Comparison of ENCODE assay signal across 20 cellular contexts in genomic region chr16:88922826-88923410, GRCh38. TPM values are rescaled to one million over a fixed set of nuclear protein-coding genes. Genes with fewer than 3 reads are reported as not detected.
DNase-seq lines count a peak whose midpoint lies in the region; ATAC-seq, FAIRE-seq and TF ChIP-seq lines count a peak whose summit lies in the region.
"Had no signal": no experiment of that assay in that cellular context is flagged by ENCODE, and none has a peak within 500 bp of the region (broad histone marks: within the 10 kb centered on the region; RNA-seq: fewer than 3 reads in every experiment).

No MANE protein-coding gene starts in this region.

- DNase-seq in A549 (ENCODE audit: low read depth in 1 of 2, low spot score in 1 of 2) (no peak), Peyer's patch (no peak), glutamatergic neuron (no peak), prostate gland (ENCODE audit: low spot score) (no peak), AG08396 (ENCODE audit: low spot score) (no peak), HCEC 1CT (no peak), AG20443 (ENCODE audit: low spot score) (no peak)
- DNase-seq: activated naive CD8-positive, alpha-beta T cell treated with anti-CD3 and anti-CD28 coated beads, Interleukin-2, amount 10 ng/mL, durations not matched to agents 7 days and 5 days; head of caudate nucleus; NCI-H1417 treated with DMSO at 0.1 percent for 48 hours; NCI-H524 treated with DMSO at 0.1 percent for 48 hours; stimulated activated CD4-positive, alpha-beta T cell treated with anti-CD3 and anti-CD28 coated beads, Interleukin-12 subunit alpha, Interleukin-12 subunit beta, amount 100 ng/mL, for 4 hours; stimulated activated CD4-positive, alpha-beta T cell treated with anti-CD3 and anti-CD28 coated beads, Interleukin-4, amount 100 ng/mL, for 4 hours; T-helper 9 cell had no signal

- intact Hi-C loops in prostate gland (cut with DNase I) = no loop called here

- POLR2A ChIA-PET in A549 (lab: Yijun Ruan, JAX) = no interaction called here

- H3K4me1 Mint-ChIP-seq in glutamatergic neuron (ENCODE audit: low read depth, unreplicated experiment) = peaks cover 32% of the 10 kb centered on the region

- H3K27ac ChIP-seq in A549 = no peak overlapping the region
- H3K27ac ChIP-seq in Peyer's patch = peak overlapping the region in 3 of 4 donors; percentile 54 to 70 (median 56)
- peak overlapping the region; percentile 39 to 74 for H3K27ac ChIP-seq in prostate gland

- peaks cover 5% of the 10 kb centered on the region for H3K27me3 Mint-ChIP-seq in glutamatergic neuron (ENCODE audit: unreplicated experiment)

- H3K27me3 ChIP-seq in Peyer's patch (no peaks in the 10 kb centered on the region), prostate gland (replicated peaks; ENCODE audit: insufficient read depth) (no peaks in the 10 kb centered on the region)
- H3K27me3 ChIP-seq: MG63 had no signal

- H3K4me2 ChIP-seq in A549 = no peak overlapping the region
- H3K4me2 ChIP-seq: GM23338 had no signal

- H3K36me3 ChIP-seq in Peyer's patch (no peaks in the 10 kb centered on the region), prostate gland (no peaks in the 10 kb centered on the region)
- H3K36me3 ChIP-seq: MG63 had no signal

- peak overlapping the region; percentile 80 for H3K27ac Mint-ChIP-seq in glutamatergic neuron (ENCODE audit: unreplicated experiment)
- H3K27ac Mint-ChIP-seq: activated naive CD8-positive, alpha-beta T cell treated with anti-CD3 and anti-CD28 coated beads, Interleukin-2, amount 10 ng/mL, durations not matched to agents 7 days and 5 days; GM23338 had no signal

- TF ChIP-seq RAD21 in A549 (conservative IDR thresholded peaks at IDR 0.05 in 1 of 2, IDR thresholded peaks at IDR 0.05 in 1 of 2) = no peak

- peaks cover 20% of the 10 kb centered on the region for H3K4me1 ChIP-seq in A549
- peaks cover 0 to 37% (median 20%) of the 10 kb centered on the region in 4 donors for H3K4me1 ChIP-seq in Peyer's patch
- peaks cover 14% of the 10 kb centered on the region for H3K4me1 ChIP-seq in prostate gland (replicated peaks)

- H3K36me3 Mint-ChIP-seq in glutamatergic neuron (ENCODE audit: unreplicated experiment) = no peaks in the 10 kb centered on the region
- H3K36me3 Mint-ChIP-seq: activated naive CD8-positive, alpha-beta T cell treated with anti-CD3 and anti-CD28 coated beads, Interleukin-2, amount 10 ng/mL, durations not matched to agents 7 days and 5 days had no signal

- no peak for TF ChIP-seq EP300 in A549 (IDR thresholded peaks at IDR 0.05)

- WGBS in A549 (ENCODE audit: missing lambda C conversion rate) = 82% methylated on average over 20 of the region's 22 CpGs
- 84% methylated on average over 22 of the region's 22 CpGs for WGBS in prostate gland

- no peak overlapping the region for H3K4me3 Mint-ChIP-seq in glutamatergic neuron (ENCODE audit: unreplicated experiment)
- H3K4me3 Mint-ChIP-seq: activated naive CD8-positive, alpha-beta T cell treated with anti-CD3 and anti-CD28 coated beads, Interleukin-2, amount 10 ng/mL, durations not matched to agents 7 days and 5 days; GM23338 had no signal

- H3K4me3 ChIP-seq in A549 = no peak overlapping the region
- H3K4me3 ChIP-seq in Peyer's patch = no peak overlapping the region
- no peak overlapping the region for H3K4me3 ChIP-seq in prostate gland
- H3K4me3 ChIP-seq: GM23338, MG63, mucosa of descending colon had no signal

- CTCF ChIA-PET in A549 (lab: Yijun Ruan, JAX) = interaction anchor here (0.7 to 1.0 kb wide), 2 partner anchors 10 to 66 kb away, joined by 3 read pairs; partner anchors contain the start of genes GALNS and TRAPPC2L

- TF ChIP-seq CTCF in A549 (IDR thresholded peaks at IDR 0.05) = no peak
- TF ChIP-seq CTCF in Peyer's patch (IDR thresholded peaks at IDR 0.05) = no peak
- no peak for TF ChIP-seq CTCF in glutamatergic neuron (IDR thresholded peaks at IDR 0.05; ENCODE audit: partially characterized antibody, unreplicated experiment)
- no peak for TF ChIP-seq CTCF in prostate gland (IDR thresholded peaks at IDR 0.05)

- H3K9me3 ChIP-seq in A549 (no peaks in the 10 kb centered on the region), Peyer's patch (no peaks in the 10 kb centered on the region), prostate gland (no peaks in the 10 kb centered on the region)
- H3K9me3 ChIP-seq: MG63, mucosa of descending colon had no signal

- peaks cover 9% of the 10 kb centered on the region for H3K9me3 Mint-ChIP-seq in glutamatergic neuron (ENCODE audit: unreplicated experiment)
- H3K9me3 Mint-ChIP-seq: activated naive CD8-positive, alpha-beta T cell treated with anti-CD3 and anti-CD28 coated beads, Interleukin-2, amount 10 ng/mL, durations not matched to agents 7 days and 5 days had no signal

- FAIRE-seq in A549 (lab: Jason Lieb, UNC) = no peak
- FAIRE-seq: D721Med had no signal

- ATAC-seq in A549 (no peak), HG03342 (IDR thresholded peaks at IDR 0.05; ENCODE audit: unreplicated experiment) (no peak)

- no peak for TF ChIP-seq POLR2A in A549 (IDR thresholded peaks at IDR 0.05; ENCODE audit: low read length)
- TF ChIP-seq POLR2A in Peyer's patch (IDR thresholded peaks at IDR 0.05) = no peak
- no peak for TF ChIP-seq POLR2A in prostate gland (IDR thresholded peaks at IDR 0.05)

TF ChIP-seq in A549, 52 proteins besides CTCF, POLR2A, EP300 and RAD21:
- TF ChIP-seq TP53 (CRISPR knock-in tag; IDR thresholded peaks at IDR 0.05) (no peak), REST (IDR thresholded peaks at IDR 0.05) (no peak), ZFP36 (IDR thresholded peaks at IDR 0.05; ENCODE audit: borderline replicate concordance, partially characterized antibody) (peak; percentile 25)

RNA-seq across cellular contexts. Expression of gene CBFA2T3, which starts 54.1 kb away (rescaled TPM):
- polyA plus RNA-seq in A549 (2011; rRNA removed) (not detected in 2 replicates), A549 (2017; fragmentation: RNase III; extraction: RNeasy Plus Mini Kit Qiagen cat#74134 plus additional on column Dnase treatment) (0.05 to 0.34 TPM (median 0.08 TPM) in 3 replicates)
- polyA plus RNA-seq in A549 (2012; cell fraction: cytosol; rRNA removed) = 0.03 TPM in 2 replicates
- 0.12 and 0.22 TPM in 2 replicates for polyA plus RNA-seq in A549 (2012; cell fraction: nucleus; rRNA removed)
- polyA minus RNA-seq in A549 (2011; rRNA and poly(A)+ RNA removed) = not detected in 2 replicates
- total RNA-seq in Peyer's patch (10 to 100 TPM in 1 of 4 donors, 1 to 10 TPM in 3; 3.5 to 35.5 (median 6.8) TPM), glutamatergic neuron (ENCODE audit: unreplicated experiment) (126 TPM), prostate gland (1 to 10 TPM; 4.5 to 8.7 TPM)

RNA-seq across cellular contexts. Expression of gene PABPN1L, which starts 56.5 kb away (rescaled TPM):
- not detected in 2 replicates for polyA plus RNA-seq in A549 (2011; rRNA removed)
- polyA plus RNA-seq in A549 (2012; cell fraction: cytosol; rRNA removed) = not detected in 2 replicates
- polyA plus RNA-seq in A549 (2012; cell fraction: nucleus; rRNA removed) = 0.17 TPM in 1 of 2 replicates, not detected in the other
- not detected in 3 replicates for polyA plus RNA-seq in A549 (2017; fragmentation: RNase III; extraction: RNeasy Plus Mini Kit Qiagen cat#74134 plus additional on column Dnase treatment)
- polyA minus RNA-seq in A549 (2011; rRNA and poly(A)+ RNA removed) = not detected in 2 replicates
- not detected for total RNA-seq in Peyer's patch
- total RNA-seq in glutamatergic neuron (ENCODE audit: unreplicated experiment) = 3.9 TPM
- 1 to 10 TPM in 1 of 2 donors, not detected in 1; 4.1 TPM for total RNA-seq in prostate gland
- total RNA-seq: activated naive CD8-positive, alpha-beta T cell treated with anti-CD3 and anti-CD28 coated beads, Interleukin-2, amount 10 ng/mL, durations not matched to agents 7 days and 5 days; fibroblast of lung; GM23338; mucosa of descending colon had no signal
- polyA plus RNA-seq: fibroblast of lung, GM23338 had no signal

Comparison
In these comparisons a context has a peak if more than half of its experiments do, and no peak if none do; other contexts are left out.
1. H3K27ac ChIP-seq: peak in Peyer's patch (3 of 4) and prostate gland (2 of 2); none in A549 (0 of 2).